Comparison of ENCODE assay signal across 8 cellular contexts in the genomic region with DNA sequence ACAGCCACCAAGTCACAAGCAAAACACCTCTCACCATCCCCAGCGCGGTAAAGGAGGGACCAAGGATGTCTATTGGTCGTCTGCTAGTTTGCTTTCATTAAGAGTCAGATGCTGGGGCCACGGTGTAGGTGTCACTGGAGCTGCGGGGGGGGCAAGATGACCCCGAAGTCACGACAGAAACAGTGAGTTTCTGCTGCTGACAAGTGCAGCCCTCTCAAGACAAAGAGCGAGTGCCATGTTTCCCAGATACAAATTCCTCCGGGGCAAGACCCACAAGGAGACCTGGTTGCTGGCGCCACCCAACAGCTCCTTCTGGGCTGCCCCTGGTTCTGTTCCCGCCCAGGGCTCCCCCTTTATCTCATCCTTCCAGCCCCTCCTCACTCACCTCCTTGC. TPM values are rescaled to one million over a fixed set of nuclear protein-coding genes. Genes with fewer than 3 reads are reported as not detected.
DNase-seq lines count a peak whose midpoint lies in the region; ATAC-seq and TF ChIP-seq lines count a peak whose summit lies in the region.

No MANE protein-coding gene starts in this region.

- peak overlapping the region; percentile 73 for H2AFZ ChIP-seq in KMS-11 (ENCODE audit: low read depth)
- H2AFZ ChIP-seq in neuron (ENCODE audit: low read depth, low read length): peak overlapping the region; percentile 86

- ATAC-seq in GM19395 (IDR thresholded peaks at IDR 0.05; ENCODE audit: unreplicated experiment): peak; percentile 31
- peak; percentile 5 to 36 for ATAC-seq in upper lobe of left lung (ENCODE audit: low FRiP score in 2 of 2)
- ATAC-seq in GM18868 (IDR thresholded peaks at IDR 0.05; ENCODE audit: unreplicated experiment): no peak

- H3K4me3 ChIP-seq in KMS-11 (IDR thresholded peaks at IDR 0.05; ENCODE audit: insufficient read depth, low read depth, low read length) (no peak overlapping the region), fibroblast of mammary gland (ENCODE audit: control insufficient read depth, low read depth, low read length) (peak overlapping the region; percentile 86), neuron (ENCODE audit: low read length) (peak overlapping the region; percentile 89), upper lobe of left lung (peak overlapping the region; percentile 70 to 96 (median 81))

- H3K9ac ChIP-seq in KMS-11: peak overlapping the region; percentile 78; the same call in 1 of the 2 replicates

- TF ChIP-seq EP300 in upper lobe of left lung (IDR thresholded peaks at IDR 0.05): no peak

- H3K9me3 ChIP-seq in neuron (ENCODE audit: low read length): no peaks in the 10 kb centered on the region
- H3K9me3 ChIP-seq in upper lobe of left lung: no peaks in the 10 kb centered on the region

- peak; percentile 49 for DNase-seq in AG08396 (ENCODE audit: low spot score)
- peak; percentile 12 to 23 (median 18) for DNase-seq in activated CD8-positive, alpha-beta memory T cell treated with anti-CD3 and anti-CD28 coated beads for 48 hours (ENCODE audit: low read depth in 2 of 3, low spot score in 2 of 3)
- DNase-seq in fibroblast of mammary gland (ENCODE audit: low read depth): no peak
- no peak for DNase-seq in upper lobe of left lung

- H3K4me2 ChIP-seq in KMS-11: peak overlapping the region; percentile 69; the same call in 1 of the 2 replicates

- no peak for TF ChIP-seq CTCF in KMS-11 (conservative IDR thresholded peaks at IDR 0.05; ENCODE audit: low read depth, low read length)
- no peak for TF ChIP-seq CTCF in fibroblast of mammary gland (conservative IDR thresholded peaks at IDR 0.05; ENCODE audit: control insufficient read depth, insufficient read depth, low read depth, low read length)
- no peak for TF ChIP-seq CTCF in upper lobe of left lung (IDR thresholded peaks at IDR 0.05)

- H3K79me2 ChIP-seq in KMS-11 (ENCODE audit: insufficient read depth, low read depth): peaks cover 20% of the 10 kb centered on the region

- H3K27ac ChIP-seq in KMS-11 (no peak overlapping the region), upper lobe of left lung (peak overlapping the region; percentile 87 to 98 (median 94))

- H3K36me3 ChIP-seq in KMS-11 (ENCODE audit: insufficient read depth) (no peaks in the 10 kb centered on the region; the same call in 1 of the 2 replicates), neuron (ENCODE audit: insufficient read depth, low read length) (peaks cover 34% of the 10 kb centered on the region), upper lobe of left lung (peaks cover 6 to 38% (median 15%) of the 10 kb centered on the region in 4 donors)

- H4K20me1 ChIP-seq in KMS-11 (ENCODE audit: insufficient read depth): no peaks in the 10 kb centered on the region

- no peaks in the 10 kb centered on the region for H3K27me3 ChIP-seq in KMS-11 (ENCODE audit: insufficient read depth, low read depth)
- H3K27me3 ChIP-seq in neuron (ENCODE audit: insufficient read depth, low read length): no peaks in the 10 kb centered on the region
- H3K27me3 ChIP-seq in upper lobe of left lung: no peaks in the 10 kb centered on the region

- TF ChIP-seq POLR2A in upper lobe of left lung (IDR thresholded peaks at IDR 0.05): no peak

- WGBS in upper lobe of left lung, 2 donors: 1% methylated on average over 10 to 11 of the region's 11 CpGs

- H3K4me1 ChIP-seq in KMS-11 (ENCODE audit: low read depth, poor library complexity, severe bottlenecking) (peaks cover 7% of the 10 kb centered on the region), neuron (ENCODE audit: insufficient read depth, low read length) (peaks cover 7% of the 10 kb centered on the region), upper lobe of left lung (peaks cover 16 to 20% (median 18%) of the 10 kb centered on the region in 4 donors)

RNA-seq across cellular contexts. Expression of a gene that starts 0.7 kb away (rescaled TPM):
- total RNA-seq in upper lobe of left lung: 10 to 100 TPM; 17.3 to 43.0 (median 32.5) TPM

RNA-seq across cellular contexts. Expression of a gene that starts 44.4 kb away (rescaled TPM):
- total RNA-seq in upper lobe of left lung: 10 to 100 TPM; 17.2 to 36.0 (median 26.4) TPM

RNA-seq across cellular contexts. Expression of a gene that starts 47.5 kb away (rescaled TPM):
- 10 to 100 TPM in 4 of 6 donors, 1 to 10 TPM in 2; 4.9 to 23.0 (median 11.0) TPM for total RNA-seq in upper lobe of left lung

Comparison
In these comparisons a context has a peak if more than half of its experiments do, and no peak if none do; other contexts are left out.
1. DNase-seq: peak in AG08396 (single experiment) and activated CD8-positive, alpha-beta memory T cell treated with anti-CD3 and anti-CD28 coated beads for 48 hours (3 of 3); none in fibroblast of mammary gland (single experiment) and upper lobe of left lung (0 of 2).